Comparison of ENCODE assay signal across 1 cellular context in genomic region chr19:43578787-43579186, GRCh38.
TF ChIP-seq lines count a peak whose summit lies in the region.

No MANE protein-coding gene starts in this region.

TF ChIP-seq in HEK293, 187 proteins besides CTCF, POLR2A, EP300 and RAD21 (continued from another document):
- TF ChIP-seq PRDM10 (tag by site-specific recombination; IDR thresholded peaks at IDR 0.05): peak; percentile 87
- no peak for TF ChIP-seq ZNF140 (tag by site-specific recombination; IDR thresholded peaks at IDR 0.05)
- TF ChIP-seq ZNF366 (tag by site-specific recombination; conservative IDR thresholded peaks at IDR 0.05): peak; percentile 66
- no peak for TF ChIP-seq ZNF629 (tag by site-specific recombination; IDR thresholded peaks at IDR 0.05)
